18 cellular contexts compared by ENCODE assay signal in the genomic region with DNA sequence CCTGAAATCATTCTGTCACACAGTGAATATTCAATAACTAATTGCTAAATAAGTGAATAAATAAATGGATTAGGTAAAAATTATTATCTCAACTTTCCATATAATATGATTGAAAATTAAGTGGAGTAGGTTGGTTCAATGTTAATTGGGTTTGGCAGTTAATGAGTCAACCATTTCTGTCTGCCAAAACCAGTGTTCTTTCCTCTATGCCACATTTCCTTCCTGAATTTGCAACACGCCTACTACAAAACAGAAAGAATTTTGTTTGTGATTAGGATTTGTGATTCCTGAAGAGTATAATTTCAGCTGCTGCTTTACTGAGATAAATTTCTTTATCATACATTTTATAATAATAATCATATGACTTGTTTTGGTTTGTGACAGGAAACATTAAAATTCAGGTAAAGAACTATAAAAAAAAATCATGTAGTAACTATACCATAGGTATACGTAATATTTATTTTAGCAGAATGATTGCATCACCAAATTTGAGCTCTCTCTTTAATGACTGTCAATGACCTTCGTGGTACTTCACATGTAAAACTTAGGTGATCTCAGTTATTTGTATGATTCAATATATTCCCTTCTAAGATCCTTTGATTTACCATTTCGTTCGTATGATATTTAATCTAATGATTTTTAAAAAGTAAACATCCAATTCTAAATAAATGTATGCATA.
"Had no signal": no experiment of that assay in that cellular context is flagged by ENCODE, and none has a peak within 500 bp of the region (broad histone marks: within the 10 kb centered on the region; RNA-seq: fewer than 3 reads in every experiment).

No MANE protein-coding gene starts in this region.

- H3K4me3 ChIP-seq: lung, spleen, testis, upper lobe of left lung had no signal

- DNase-seq: activated CD4-positive, alpha-beta T cell treated with anti-CD3 and anti-CD28 coated beads, Interleukin-2, amount 10 ng/mL, durations not matched to agents 24 days and 14 days; activated CD4-positive, CD25-positive, alpha-beta regulatory T cell; activated CD8-positive, alpha-beta T cell treated with anti-CD3 and anti-CD28 coated beads for 36 hours; activated naive CD4-positive, alpha-beta T cell; activated naive CD8-positive, alpha-beta T cell treated with anti-CD3 and anti-CD28 coated beads, Interleukin-2, amount 10 ng/mL, durations not matched to agents 7 days and 5 days; activated T-cell treated with anti-CD3 and anti-CD28 coated beads, Interleukin-2, amount 50 U/mL, for 1 hour; body of pancreas; caudate nucleus; islet precursor cell; occipital lobe; retina; spleen; stimulated activated CD4-positive, alpha-beta T cell treated with anti-CD3 and anti-CD28 coated beads, Interleukin-4, amount 100 ng/mL, for 4 hours; testis; upper lobe of left lung had no signal

- ATAC-seq: activated CD8-positive, alpha-beta T cell treated with anti-CD3 and anti-CD28 coated beads for 36 hours; activated T-helper 17 cell treated with anti-CD3 and anti-CD28 coated beads, Interleukin-2, amount 50 U/mL, for 72 hours; body of pancreas; stimulated activated memory B cell treated with anti-CD40 and anti-IgM and Interleukin-4, amounts not matched to agents 10 μg/mL and 1 μg/mL and 100 μg/mL, for 72 hours had no signal

- H3K36me3 ChIP-seq: spleen, upper lobe of left lung had no signal

- H3K4me1 ChIP-seq: body of pancreas, spleen, testis, upper lobe of left lung had no signal

- H3K27ac ChIP-seq: body of pancreas, spleen, testis, upper lobe of left lung had no signal

- H3K9me3 ChIP-seq: body of pancreas, spleen, testis, upper lobe of left lung had no signal

- H3K27me3 ChIP-seq: body of pancreas, spleen, testis, upper lobe of left lung had no signal
